ENCODE assay signal across 8 cellular contexts in genomic region chr3:43893721-43894120, GRCh38.
A peak's percentile ranks its signal among the peaks of the same experiment; 100 is the strongest.
DNase-seq lines count a peak whose midpoint lies in the region; ATAC-seq and TF ChIP-seq lines count a peak whose summit lies in the region.

No MANE protein-coding gene starts in this region.

- no peaks in the 10 kb centered on the region for H3K27me3 ChIP-seq in Peyer's patch
- no peaks in the 10 kb centered on the region for H3K27me3 ChIP-seq in fibroblast of lung (ENCODE audit: control insufficient read depth, insufficient read depth, low read length)
- peaks cover 20 to 31% (median 29%) of the 10 kb centered on the region in 3 donors for H3K27me3 ChIP-seq in gastrocnemius medialis

- H3K4me1 ChIP-seq in Peyer's patch, result peaks cover 0 to 13% (median 6%) of the 10 kb centered on the region in 4 donors
- peaks cover 2% of the 10 kb centered on the region for H3K4me1 ChIP-seq in fibroblast of lung (ENCODE audit: control insufficient read depth, extremely low read depth, insufficient read depth, low read length)
- H3K4me1 ChIP-seq in gastrocnemius medialis, result peaks cover 0 to 7% of the 10 kb centered on the region in 2 donors

- intact Hi-C loops in gastrocnemius medialis (cut with DNase I; ENCODE audit: low total_unique reads), result no loop called here

- H3K79me2 ChIP-seq in fibroblast of lung (ENCODE audit: control insufficient read depth, insufficient read depth, low read length), result no peaks in the 10 kb centered on the region

- H3K27ac ChIP-seq in Peyer's patch (peak overlapping the region in 1 of 4 donors; percentile 26), fibroblast of lung (ENCODE audit: insufficient read depth, low read length) (no peak overlapping the region), gastrocnemius medialis (no peak overlapping the region)

- H3K9me3 ChIP-seq in Peyer's patch (no peaks in the 10 kb centered on the region), fibroblast of lung (ENCODE audit: control insufficient read depth, insufficient read depth, low read depth, low read length) (no peaks in the 10 kb centered on the region), gastrocnemius medialis (no peaks in the 10 kb centered on the region)

- H2AFZ ChIP-seq in fibroblast of lung (ENCODE audit: low read length), result peak overlapping the region; percentile 50

- no peaks in the 10 kb centered on the region for H4K20me1 ChIP-seq in fibroblast of lung (ENCODE audit: control insufficient read depth, extremely low read depth, insufficient read depth, low read length)

- DNase-seq in GM12864 (ENCODE audit: low read depth), result no peak
- DNase-seq in Peyer's patch, result no peak
- DNase-seq in fibroblast of lung (ENCODE audit: low read depth in 2 of 2), result peak; percentile 12 to 36
- no peak for DNase-seq in gastrocnemius medialis

- ATAC-seq in gastrocnemius medialis, result no peak
- no peak for ATAC-seq in GM21576 (IDR thresholded peaks at IDR 0.05; ENCODE audit: unreplicated experiment)
- ATAC-seq in GM19324 (IDR thresholded peaks at IDR 0.05; ENCODE audit: low FRiP score, unreplicated experiment), result no peak
- ATAC-seq in GM19455 (IDR thresholded peaks at IDR 0.05; ENCODE audit: unreplicated experiment), result no peak
- ATAC-seq in HG02970 (IDR thresholded peaks at IDR 0.05; ENCODE audit: low FRiP score, unreplicated experiment), result no peak

- no peaks in the 10 kb centered on the region for H3K36me3 ChIP-seq in Peyer's patch
- H3K36me3 ChIP-seq in fibroblast of lung (ENCODE audit: control insufficient read depth, insufficient read depth, low read length), result no peaks in the 10 kb centered on the region
- H3K36me3 ChIP-seq in gastrocnemius medialis, result no peaks in the 10 kb centered on the region

- H3K4me3 ChIP-seq in GM12864 (ENCODE audit: low read depth, low read length) (peak overlapping the region; percentile 60), Peyer's patch (peak overlapping the region; percentile 34 to 54 (median 42)), fibroblast of lung (replicated peaks in 1 of 4; ENCODE audit: control extremely low read depth in 1 of 4, insufficient read depth in 1 of 4, low read depth in 3 of 4, low read length in 4 of 4) (peak overlapping the region; percentile 41 to 64 (median 60)), gastrocnemius medialis (peak overlapping the region; percentile 40 to 65 (median 50))

- H3K9ac ChIP-seq in fibroblast of lung (ENCODE audit: insufficient read depth, low read length), result no peak overlapping the region

- TF ChIP-seq POLR2A in Peyer's patch (IDR thresholded peaks at IDR 0.05) (no peak), gastrocnemius medialis (IDR thresholded peaks at IDR 0.05) (no peak)

- no peak for TF ChIP-seq CTCF in GM12864 (IDR thresholded peaks at IDR 0.05; ENCODE audit: low read depth, low read length, missing control alignments)
- no peak for TF ChIP-seq CTCF in Peyer's patch (IDR thresholded peaks at IDR 0.05)
- no peak for TF ChIP-seq CTCF in fibroblast of lung (conservative IDR thresholded peaks at IDR 0.05 in 1 of 2, IDR thresholded peaks at IDR 0.05 in 1 of 2; ENCODE audit: low read depth in 1 of 2, low read length in 2 of 2)
- no peak for TF ChIP-seq CTCF in gastrocnemius medialis (IDR thresholded peaks at IDR 0.05 in 4 of 5, conservative IDR thresholded peaks at IDR 0.05 in 1 of 5)

- in situ Hi-C loops in gastrocnemius medialis (cut with MboI; ENCODE audit: low sequenced_read_pairs in 4 of 4), result no loop called here

- peak overlapping the region; percentile 91 for H3K4me2 ChIP-seq in fibroblast of lung (ENCODE audit: extremely low read depth, insufficient read depth, low read length)

Comparison
In these comparisons a context has a peak if more than half of its experiments do, and no peak if none do; other contexts are left out.
1. DNase-seq: peak in fibroblast of lung (2 of 2); none in GM12864 (single experiment), Peyer's patch (0 of 3) and gastrocnemius medialis (0 of 2).
2. Peak in every context shown above with its lines, with median percentiles within 50 percentile points of each other: H3K4me3 ChIP-seq.